In the genomic region with DNA sequence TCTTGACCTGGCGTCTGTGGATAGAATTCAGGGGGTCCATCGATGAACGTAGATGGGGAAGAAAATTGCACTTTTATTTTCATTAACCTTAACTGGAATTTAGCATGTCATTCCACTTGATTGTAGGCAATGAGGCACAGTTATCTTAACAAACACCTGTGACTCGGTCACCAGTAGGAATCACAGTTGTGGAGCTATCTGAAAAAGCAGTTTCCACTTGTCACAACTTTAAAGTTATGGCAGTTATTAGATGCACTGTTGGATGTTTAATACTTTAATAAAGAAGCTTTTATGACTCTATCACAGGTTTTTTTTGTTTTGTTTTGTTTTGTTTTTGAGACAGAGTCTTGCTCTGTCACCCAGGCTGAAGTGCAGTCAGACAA, we compare ENCODE assay signal across 19 cellular contexts.
A peak's percentile ranks its signal among the peaks of the same experiment; 100 is the strongest.
DNase-seq lines count a peak whose midpoint lies in the region; ATAC-seq and TF ChIP-seq lines count a peak whose summit lies in the region.
"Had no signal": no experiment of that assay in that cellular context is flagged by ENCODE, and none has a peak within 500 bp of the region (broad histone marks: within the 10 kb centered on the region; RNA-seq: fewer than 3 reads in every experiment).

No MANE protein-coding gene starts in this region.

- peak overlapping the region; percentile 39 for H3K27ac Mint-ChIP-seq in activated naive CD4-positive, alpha-beta T cell treated with anti-CD3 and anti-CD28 coated beads, Interleukin-2, amount 10 ng/mL, durations not matched to agents 7 days and 5 days
- peak overlapping the region; percentile 59 for H3K27ac Mint-ChIP-seq in endodermal cell
- H3K27ac Mint-ChIP-seq in stimulated activated naive B cell treated with anti-CD40 and anti-IgM and Interleukin-4, amounts not matched to agents 10 μg/mL and 1 μg/mL and 100 μg/mL, for 72 hours: peak overlapping the region; percentile 84
- peak overlapping the region in 1 of 9 donors; percentile 92 for H3K27ac Mint-ChIP-seq in naive thymus-derived CD4-positive, alpha-beta T cell

- POLR2A ChIA-PET in naive thymus-derived CD4-positive, alpha-beta T cell (lab: Charles Lee): interaction anchor here (0.6 kb wide), 1 partner anchor 13 kb away, joined by 3 read pairs; no protein-coding TSS in a partner anchor

- H3K27ac ChIP-seq in SK-N-MC: peak overlapping the region; percentile 68
- H3K27ac ChIP-seq in endodermal cell (ENCODE audit: low read depth, low read length): no peak overlapping the region
- H3K27ac ChIP-seq in naive thymus-derived CD4-positive, alpha-beta T cell (ENCODE audit: low read depth, low read length): no peak overlapping the region
- no peak overlapping the region for H3K27ac ChIP-seq in tibial artery
- H3K27ac ChIP-seq: neutrophil had no signal

- H3K4me1 ChIP-seq in endodermal cell (ENCODE audit: control insufficient read depth, insufficient read depth, low read length) (peaks cover 10% of the 10 kb centered on the region), tibial artery (peaks cover 0 to 16% (median 3%) of the 10 kb centered on the region in 4 donors)
- peaks cover 15% of the 10 kb centered on the region in 2 donors for H3K4me1 ChIP-seq in naive thymus-derived CD4-positive, alpha-beta T cell (ENCODE audit: control insufficient read depth in 2 of 2, insufficient read depth in 2 of 2, low read length in 2 of 2)

- H3K4me3 ChIP-seq in SK-N-MC (peak overlapping the region; percentile 40), endodermal cell (ENCODE audit: low read length) (no peak overlapping the region), tibial artery (no peak overlapping the region)
- no peak overlapping the region for H3K4me3 ChIP-seq in naive thymus-derived CD4-positive, alpha-beta T cell (ENCODE audit: low read length)
- H3K4me3 ChIP-seq: lung, MG63 had no signal

- peak overlapping the region; percentile 50 for H3K9ac ChIP-seq in SK-N-MC (ENCODE audit: insufficient read length)
- H3K9ac ChIP-seq in endodermal cell (ENCODE audit: extremely low read depth, low read length, poor library complexity, severe bottlenecking): no peak overlapping the region

- no peak overlapping the region for H3K4me3 Mint-ChIP-seq in activated naive CD4-positive, alpha-beta T cell treated with anti-CD3 and anti-CD28 coated beads, Interleukin-2, amount 10 ng/mL, durations not matched to agents 7 days and 5 days
- no peak overlapping the region for H3K4me3 Mint-ChIP-seq in endodermal cell
- peak overlapping the region; percentile 40 to 60 for H3K4me3 Mint-ChIP-seq in stimulated activated naive B cell treated with anti-CD40 and anti-IgM and Interleukin-4, amounts not matched to agents 10 μg/mL and 1 μg/mL and 100 μg/mL, for 72 hours
- peak overlapping the region in 1 of 10 donors; percentile 80 for H3K4me3 Mint-ChIP-seq in naive thymus-derived CD4-positive, alpha-beta T cell

- H3K36me3 ChIP-seq in SK-N-MC (ENCODE audit: insufficient read depth, low read length) (no peaks in the 10 kb centered on the region), endodermal cell (ENCODE audit: control insufficient read depth, insufficient read depth, low read length) (no peaks in the 10 kb centered on the region), tibial artery (no peaks in the 10 kb centered on the region)
- H3K36me3 ChIP-seq in naive thymus-derived CD4-positive, alpha-beta T cell (ENCODE audit: control insufficient read depth in 2 of 3, insufficient read depth in 3 of 3, low read length in 3 of 3): no peaks in the 10 kb centered on the region
- H3K36me3 ChIP-seq: MG63 had no signal

- H3K27me3 ChIP-seq in endodermal cell (ENCODE audit: control insufficient read depth, insufficient read depth, low read length, poor library complexity, severe bottlenecking): no peaks in the 10 kb centered on the region
- no peaks in the 10 kb centered on the region for H3K27me3 ChIP-seq in naive thymus-derived CD4-positive, alpha-beta T cell (ENCODE audit: control insufficient read depth in 2 of 2, insufficient read depth in 2 of 2, low read length in 2 of 2)
- no peaks in the 10 kb centered on the region for H3K27me3 ChIP-seq in tibial artery
- H3K27me3 ChIP-seq: brain microvascular endothelial cell, MG63, neutrophil had no signal

- no peaks in the 10 kb centered on the region for H3K27me3 Mint-ChIP-seq in activated naive CD4-positive, alpha-beta T cell treated with anti-CD3 and anti-CD28 coated beads, Interleukin-2, amount 10 ng/mL, durations not matched to agents 7 days and 5 days
- H3K27me3 Mint-ChIP-seq in endodermal cell (ENCODE audit: insufficient read depth): no peaks in the 10 kb centered on the region
- H3K27me3 Mint-ChIP-seq in stimulated activated naive B cell treated with anti-CD40 and anti-IgM and Interleukin-4, amounts not matched to agents 10 μg/mL and 1 μg/mL and 100 μg/mL, for 72 hours: no peaks in the 10 kb centered on the region
- peaks cover 0 to 3% (median 0%) of the 10 kb centered on the region in 5 donors for H3K27me3 Mint-ChIP-seq in naive thymus-derived CD4-positive, alpha-beta T cell

- H3K4me1 Mint-ChIP-seq in activated naive CD4-positive, alpha-beta T cell treated with anti-CD3 and anti-CD28 coated beads, Interleukin-2, amount 10 ng/mL, durations not matched to agents 7 days and 5 days: peaks cover 60% of the 10 kb centered on the region
- H3K4me1 Mint-ChIP-seq in endodermal cell: peaks cover 36% of the 10 kb centered on the region
- H3K4me1 Mint-ChIP-seq in stimulated activated naive B cell treated with anti-CD40 and anti-IgM and Interleukin-4, amounts not matched to agents 10 μg/mL and 1 μg/mL and 100 μg/mL, for 72 hours: peaks cover 52 to 63% of the 10 kb centered on the region in 2 donors
- peaks cover 18 to 73% (median 25%) of the 10 kb centered on the region in 7 donors for H3K4me1 Mint-ChIP-seq in naive thymus-derived CD4-positive, alpha-beta T cell

- intact Hi-C loops in naive thymus-derived CD4-positive, alpha-beta T cell (cut with micrococcal nuclease): loop anchor here in 1 of 2 donors (10.0 kb wide), 1 partner anchor 72 kb away; no protein-coding TSS in a partner anchor
- intact Hi-C loops in tibial artery (cut with DNase I; ENCODE audit: low total_unique reads): no loop called here

- WGBS in endodermal cell (ENCODE audit: insufficient coverage in 1 of 2, insufficient read length in 1 of 2), 2 experiments: 86 to 89% methylated on average over 3 to 4 of the region's 4 CpGs

- TF ChIP-seq CTCF in endodermal cell (conservative IDR thresholded peaks at IDR 0.05) (no peak), tibial artery (IDR thresholded peaks at IDR 0.05) (no peak)

- ATAC-seq in stimulated activated naive B cell treated with anti-CD40 and anti-IgM and Interleukin-4, amounts not matched to agents 10 μg/mL and 1 μg/mL and 100 μg/mL, for 72 hours (replicated peaks): no peak
- ATAC-seq in naive thymus-derived CD4-positive, alpha-beta T cell: no peak
- ATAC-seq: esophagus mucosa, right cardiac atrium, Right ventricle myocardium inferior had no signal

- CTCF ChIA-PET in activated naive CD4-positive, alpha-beta T cell treated with anti-CD3 and anti-CD28 coated beads, Interleukin-2, amount 10 ng/mL, durations not matched to agents 7 days and 5 days (lab: Charles Lee): interaction anchor here (1.2 kb wide), 1 partner anchor 92 kb away, joined by 3 read pairs; the partner anchor contains the start of gene KSR1
- CTCF ChIA-PET in naive thymus-derived CD4-positive, alpha-beta T cell (lab: Charles Lee): no interaction called here

- no peak for DNase-seq in activated naive CD4-positive, alpha-beta T cell treated with anti-CD3 and anti-CD28 coated beads, Interleukin-2, amount 10 ng/mL, durations not matched to agents 7 days and 5 days
- DNase-seq in activated naive CD4-positive, alpha-beta T cell treated with anti-CD3 and anti-CD28 coated beads, Interleukin-2, amount 50 U/mL, for 16 hours: no peak
- DNase-seq in SK-N-MC (ENCODE audit: low read depth, low spot score) (no peak), endodermal cell (no peak), tibial artery (no peak), T-helper 9 cell (no peak)
- DNase-seq in stimulated activated naive B cell treated with anti-CD40 and anti-IgM and Interleukin-4, amounts not matched to agents 10 μg/mL and 1 μg/mL and 100 μg/mL, for 72 hours: no peak
- DNase-seq in naive thymus-derived CD4-positive, alpha-beta T cell: no peak
- DNase-seq: activated effector memory CD4-positive, alpha-beta T cell treated with Interleukin-2 at 50 U/mL for 16 hours; brain microvascular endothelial cell; HCEC 1CT; MG63; NCI-H187; NCI-H345 had no signal

- H3K9me3 ChIP-seq in SK-N-MC (ENCODE audit: low read depth, low read length) (no peaks in the 10 kb centered on the region), endodermal cell (ENCODE audit: control insufficient read depth, low read length) (no peaks in the 10 kb centered on the region), tibial artery (no peaks in the 10 kb centered on the region)
- H3K9me3 ChIP-seq in naive thymus-derived CD4-positive, alpha-beta T cell (ENCODE audit: control insufficient read depth in 2 of 3, low read length in 3 of 3): no peaks in the 10 kb centered on the region
- H3K9me3 ChIP-seq: MG63, neutrophil had no signal

- H3K36me3 Mint-ChIP-seq in activated naive CD4-positive, alpha-beta T cell treated with anti-CD3 and anti-CD28 coated beads, Interleukin-2, amount 10 ng/mL, durations not matched to agents 7 days and 5 days: peaks cover 13% of the 10 kb centered on the region
- peaks cover 2% of the 10 kb centered on the region for H3K36me3 Mint-ChIP-seq in endodermal cell (ENCODE audit: low read depth)
- H3K36me3 Mint-ChIP-seq in stimulated activated naive B cell treated with anti-CD40 and anti-IgM and Interleukin-4, amounts not matched to agents 10 μg/mL and 1 μg/mL and 100 μg/mL, for 72 hours: peaks cover 13 to 14% of the 10 kb centered on the region in 2 donors
- peaks cover 5 to 14% (median 6%) of the 10 kb centered on the region in 5 donors for H3K36me3 Mint-ChIP-seq in naive thymus-derived CD4-positive, alpha-beta T cell

- no peaks in the 10 kb centered on the region for H3K9me3 Mint-ChIP-seq in activated naive CD4-positive, alpha-beta T cell treated with anti-CD3 and anti-CD28 coated beads, Interleukin-2, amount 10 ng/mL, durations not matched to agents 7 days and 5 days
- no peaks in the 10 kb centered on the region for H3K9me3 Mint-ChIP-seq in endodermal cell
- no peaks in the 10 kb centered on the region for H3K9me3 Mint-ChIP-seq in stimulated activated naive B cell treated with anti-CD40 and anti-IgM and Interleukin-4, amounts not matched to agents 10 μg/mL and 1 μg/mL and 100 μg/mL, for 72 hours
- no peaks in the 10 kb centered on the region for H3K9me3 Mint-ChIP-seq in naive thymus-derived CD4-positive, alpha-beta T cell

Comparison
In these comparisons a context has a peak if more than half of its experiments do, and no peak if none do; other contexts are left out.
1. H3K4me3 Mint-ChIP-seq: peak in stimulated activated naive B cell treated with anti-CD40 and anti-IgM and Interleukin-4, amounts not matched to agents 10 μg/mL and 1 μg/mL and 100 μg/mL, for 72 hours (2 of 2); none in activated naive CD4-positive, alpha-beta T cell treated with anti-CD3 and anti-CD28 coated beads, Interleukin-2, amount 10 ng/mL, durations not matched to agents 7 days and 5 days (single experiment) and endodermal cell (single experiment).